1 cellular context compared by ENCODE assay signal in genomic region chr19:42254850-42255765, GRCh38.
A peak's percentile ranks its signal among the peaks of the same experiment; 100 is the strongest.
TF ChIP-seq lines count a peak whose summit lies in the region.

Gene ERF (minus strand): TSS chr19:42255128. CDS start chr19:42254999, 129 bp downstream.

TF ChIP-seq in SK-N-SH, 30 proteins besides CTCF, POLR2A, EP300 and RAD21 (continued from another document):
- TF ChIP-seq SIN3A (IDR thresholded peaks at IDR 0.05; ENCODE audit: borderline replicate concordance, low read depth, low read length) (peak; percentile 58; the same call in 1 of the 2 replicates), TAF1 (IDR thresholded peaks at IDR 0.05; ENCODE audit: borderline replicate concordance, low read depth, low read length) (peak; percentile 41; the same call in 1 of the 2 replicates), CHD2 (IDR thresholded peaks at IDR 0.05; ENCODE audit: low read length, partially characterized antibody) (peak; percentile 38), RFX5 (IDR thresholded peaks at IDR 0.05; ENCODE audit: low read length) (no peak), TCF12 (IDR thresholded peaks at IDR 0.05) (no peak), POLR2AphosphoS5 (IDR thresholded peaks at IDR 0.05; ENCODE audit: low read depth, low read length) (peak; percentile 80), IRF3 (IDR thresholded peaks at IDR 0.05; ENCODE audit: low read depth, low read length) (no peak), GATA2 (CRISPR knock-in tag; IDR thresholded peaks at IDR 0.05) (no peak)
